Comparison of ENCODE assay signal across 8 cellular contexts in genomic region chr9:89278997-89279739, GRCh38. TPM values are rescaled to one million over a fixed set of nuclear protein-coding genes. Genes with fewer than 3 reads are reported as not detected.
DNase-seq lines count a peak whose midpoint lies in the region; ATAC-seq and TF ChIP-seq lines count a peak whose summit lies in the region.

No MANE protein-coding gene starts in this region.

- no peak overlapping the region for H3K9ac ChIP-seq in BLaER1 treated with 17β-estradiol and CSF1 and Interleukin-3, amounts not matched to agents 10 nM and 100 nM

- peaks cover 23 to 38% (median 28%) of the 10 kb centered on the region in 11 experiments for H3K9me3 ChIP-seq in BLaER1 treated with 17β-estradiol and CSF1 and Interleukin-3, amounts not matched to agents 10 nM and 100 nM (replicated peaks in 1 of 11)
- H3K9me3 ChIP-seq in ascending aorta (peaks cover 6 to 8% of the 10 kb centered on the region in 2 donors), thyroid gland (no peaks in the 10 kb centered on the region)

- ATAC-seq in HG02852 (IDR thresholded peaks at IDR 0.05; ENCODE audit: unreplicated experiment): no peak
- ATAC-seq in GM21390 (IDR thresholded peaks at IDR 0.05; ENCODE audit: unreplicated experiment): no peak

- peak; percentile 36 for DNase-seq in NCI-H1105 treated with DMSO at 0.1 percent for 48 hours (lab: John Stamatoyannopoulos, UW)
- no peak for DNase-seq in ascending aorta (ENCODE audit: low spot score in 2 of 2)
- DNase-seq in iris pigment epithelial cell (ENCODE audit: low read depth): peak; percentile 77
- DNase-seq in thyroid gland: no peak

- peaks cover 10 to 25% (median 20%) of the 10 kb centered on the region in 11 experiments; a peak in 20 of 22 replicates for H3K27me3 ChIP-seq in BLaER1 treated with 17β-estradiol and CSF1 and Interleukin-3, amounts not matched to agents 10 nM and 100 nM
- H3K27me3 ChIP-seq in ascending aorta: no peaks in the 10 kb centered on the region
- no peaks in the 10 kb centered on the region for H3K27me3 ChIP-seq in thyroid gland

- TF ChIP-seq POLR2A in thyroid gland (IDR thresholded peaks at IDR 0.05): no peak

- peak; percentile 63 for TF ChIP-seq CTCF in GM12874 (IDR thresholded peaks at IDR 0.05; ENCODE audit: insufficient read depth, low read depth, low read length)
- TF ChIP-seq CTCF in ascending aorta (IDR thresholded peaks at IDR 0.05): peak; percentile 31 to 60 (median 39)
- TF ChIP-seq CTCF in thyroid gland (IDR thresholded peaks at IDR 0.05): peak; percentile 46 to 83 (median 72)

- H3K4me1 ChIP-seq in BLaER1 treated with 17β-estradiol and CSF1 and Interleukin-3, amounts not matched to agents 10 nM and 100 nM: peaks cover 0 to 20% (median 11%) of the 10 kb centered on the region in 10 experiments; a peak in 15 of 20 replicates
- H3K4me1 ChIP-seq in ascending aorta (no peaks in the 10 kb centered on the region), thyroid gland (peaks cover 8 to 19% of the 10 kb centered on the region in 2 donors)

- WGBS in thyroid gland, 2 donors: 64 to 69% methylated on average over 5 of the region's 5 CpGs

- H3K27ac ChIP-seq in BLaER1 treated with 17β-estradiol and CSF1 and Interleukin-3, amounts not matched to agents 10 nM and 100 nM: no peak overlapping the region
- no peak overlapping the region for H3K27ac ChIP-seq in ascending aorta
- H3K27ac ChIP-seq in thyroid gland: no peak overlapping the region

- H3K36me3 ChIP-seq in BLaER1 treated with 17β-estradiol and CSF1 and Interleukin-3, amounts not matched to agents 10 nM and 100 nM: peaks cover 0 to 6% (median 0%) of the 10 kb centered on the region in 11 experiments; a peak in 3 of 22 replicates
- H3K36me3 ChIP-seq in ascending aorta (no peaks in the 10 kb centered on the region), thyroid gland (no peaks in the 10 kb centered on the region)

- peak overlapping the region in 9 of 11 experiments; percentile 8 to 53 (median 41); a peak in 14 of 22 replicates for H3K4me2 ChIP-seq in BLaER1 treated with 17β-estradiol and CSF1 and Interleukin-3, amounts not matched to agents 10 nM and 100 nM

- intact Hi-C loops in ascending aorta (cut with DNase I): no loop called here
- intact Hi-C loops in thyroid gland (cut with DNase I): loop anchor here (5.0 kb wide), 1 partner anchor 687 kb away; no protein-coding TSS in a partner anchor

- H3K4me3 ChIP-seq in BLaER1 treated with 17β-estradiol and CSF1 and Interleukin-3, amounts not matched to agents 10 nM and 100 nM: no peak overlapping the region
- H3K4me3 ChIP-seq in ascending aorta (no peak overlapping the region), thyroid gland (replicated peaks in 1 of 3) (no peak overlapping the region)

- no peaks in the 10 kb centered on the region for H4K20me1 ChIP-seq in BLaER1 treated with 17β-estradiol and CSF1 and Interleukin-3, amounts not matched to agents 10 nM and 100 nM

RNA-seq across cellular contexts. Expression of gene CKS2, which starts 31.8 kb away (rescaled TPM):
- total RNA-seq in ascending aorta (not detected), thyroid gland (10 to 100 TPM in 2 of 4 donors, 1 to 10 TPM in 2; 2.8 to 16.3 (median 11.2) TPM)

RNA-seq across cellular contexts. Expression of gene SECISBP2, which starts 39.1 kb away (rescaled TPM):
- total RNA-seq in ascending aorta (27.8 TPM), thyroid gland (100 to 1,000 TPM in 1 of 4 donors, 10 to 100 TPM in 3; 77.1 to 110 (median 90.6) TPM)

Comparison
In these comparisons a context has a peak if more than half of its experiments do, and no peak if none do; other contexts are left out.
1. DNase-seq: peak in NCI-H1105 treated with DMSO at 0.1 percent for 48 hours (single experiment) and iris pigment epithelial cell (single experiment); none in ascending aorta (0 of 2) and thyroid gland (0 of 2).
2. Peak in every context shown above with its lines, with median percentiles within 50 percentile points of each other: CTCF ChIP-seq.